8 cellular contexts compared by ENCODE assay signal in genomic region chr10:33155720-33156638, GRCh38.
A peak's percentile ranks its signal among the peaks of the same experiment; 100 is the strongest.
DNase-seq lines count a peak whose midpoint lies in the region; ATAC-seq, FAIRE-seq and TF ChIP-seq lines count a peak whose summit lies in the region.

No MANE protein-coding gene starts in this region.

- H3K36me3 Mint-ChIP-seq in CD4-positive, CD25-positive, alpha-beta regulatory T cell, result peaks cover 3% of the 10 kb centered on the region
- H3K36me3 Mint-ChIP-seq in MCF 10A (ENCODE audit: insufficient read depth, unreplicated experiment), result no peaks in the 10 kb centered on the region

- TF ChIP-seq CTCF in OCI-LY1 (IDR thresholded peaks at IDR 0.05; ENCODE audit: low read length) (peak; percentile 68), MCF 10A (IDR thresholded peaks at IDR 0.05; ENCODE audit: unreplicated experiment) (peak; percentile 61), ovary (IDR thresholded peaks at IDR 0.05) (no peak)

- peaks cover 51% of the 10 kb centered on the region for H3K4me1 ChIP-seq in CD4-positive, CD25-positive, alpha-beta regulatory T cell (ENCODE audit: control insufficient read depth, insufficient read depth, low read length, poor library complexity, severe bottlenecking)
- H3K4me1 ChIP-seq in OCI-LY1 (ENCODE audit: insufficient read depth, low read length, severe bottlenecking) (no peaks in the 10 kb centered on the region), ovary (ENCODE audit: insufficient read depth) (peaks cover 16% of the 10 kb centered on the region)

- H3K4me3 Mint-ChIP-seq in CD4-positive, CD25-positive, alpha-beta regulatory T cell, result peak overlapping the region; percentile 8 to 85 (median 42)
- no peak overlapping the region for H3K4me3 Mint-ChIP-seq in MCF 10A (ENCODE audit: unreplicated experiment)

- no peaks in the 10 kb centered on the region for H3K36me3 ChIP-seq in CD4-positive, CD25-positive, alpha-beta regulatory T cell (ENCODE audit: control insufficient read depth, insufficient read depth, low read length)
- H3K36me3 ChIP-seq in OCI-LY1 (ENCODE audit: insufficient read depth, low read length) (no peaks in the 10 kb centered on the region), ovary (no peaks in the 10 kb centered on the region)

- peak overlapping the region; percentile 67 to 74 (median 72) for H3K27ac Mint-ChIP-seq in CD4-positive, CD25-positive, alpha-beta regulatory T cell
- no peak overlapping the region for H3K27ac Mint-ChIP-seq in MCF 10A (ENCODE audit: low read depth, unreplicated experiment)

- no peak for TF ChIP-seq POLR2A in ovary (IDR thresholded peaks at IDR 0.05)

- no peak overlapping the region for H2AFZ ChIP-seq in OCI-LY1 (ENCODE audit: low read length)

- H3K27me3 ChIP-seq in CD4-positive, CD25-positive, alpha-beta regulatory T cell (ENCODE audit: control insufficient read depth, insufficient read depth, low read length), result no peaks in the 10 kb centered on the region
- H3K27me3 ChIP-seq in OCI-LY1 (ENCODE audit: insufficient read depth, low read length) (no peaks in the 10 kb centered on the region), ovary (no peaks in the 10 kb centered on the region)

- H3K79me2 ChIP-seq in OCI-LY1 (ENCODE audit: insufficient read depth, low read length), result no peaks in the 10 kb centered on the region

- FAIRE-seq in GM18507 (lab: Jason Lieb, UNC), result peak; percentile 67

- H3K9ac ChIP-seq in OCI-LY1 (ENCODE audit: low read length), result no peak overlapping the region

- no peak for TF ChIP-seq EP300 in ovary (IDR thresholded peaks at IDR 0.05)

- H3K27ac ChIP-seq in CD4-positive, CD25-positive, alpha-beta regulatory T cell (ENCODE audit: insufficient read depth, low read length, poor library complexity, severe bottlenecking), result peak overlapping the region; percentile 34
- no peak overlapping the region for H3K27ac ChIP-seq in OCI-LY1 (ENCODE audit: low read depth, low read length, poor library complexity, severe bottlenecking)
- no peak overlapping the region for H3K27ac ChIP-seq in ovary

- H3K9me3 Mint-ChIP-seq in CD4-positive, CD25-positive, alpha-beta regulatory T cell, result peaks cover 0 to 4% (median 0%) of the 10 kb centered on the region in 7 donors
- H3K9me3 Mint-ChIP-seq in MCF 10A (ENCODE audit: unreplicated experiment), result no peaks in the 10 kb centered on the region

- H3K9me3 ChIP-seq in CD4-positive, CD25-positive, alpha-beta regulatory T cell (ENCODE audit: control insufficient read depth in 2 of 2, low read length in 2 of 2), result no peaks in the 10 kb centered on the region
- no peaks in the 10 kb centered on the region for H3K9me3 ChIP-seq in OCI-LY1 (ENCODE audit: low read length)
- H3K9me3 ChIP-seq in ovary, result no peaks in the 10 kb centered on the region

- ATAC-seq in CD4-positive, CD25-positive, alpha-beta regulatory T cell (ENCODE audit: low read depth in 2 of 2), result peak; percentile 68 to 73
- ATAC-seq in HG03039 (IDR thresholded peaks at IDR 0.05; ENCODE audit: unreplicated experiment), result peak; percentile 78

- CTCF ChIA-PET in MCF 10A (lab: Yijun Ruan, JAX), result interaction anchor here (0.6 to 4.0 kb wide), 13 partner anchors 8 to 155 kb away, joined by 3 to 40 read pairs (median 4); no protein-coding TSS in a partner anchor

- intact Hi-C loops in MCF 10A (cut with micrococcal nuclease) (loop anchor here (1.0 to 5.0 kb wide), 4 partner anchors 27 to 361 kb away; partner anchors contain the start of gene ITGB1), ovary (cut with DNase I) (no loop called here)

- H3K9me2 ChIP-seq in OCI-LY1 (ENCODE audit: low read depth, low read length), result no peaks in the 10 kb centered on the region

- no peaks in the 10 kb centered on the region for H3F3A ChIP-seq in OCI-LY1 (ENCODE audit: insufficient read depth, low read length)

- POLR2A ChIA-PET in MCF 10A (lab: Yijun Ruan, JAX), result interaction anchor here (0.6 to 1.4 kb wide), 5 partner anchors 22 to 147 kb away, joined by 3 to 4 read pairs (median 3); no protein-coding TSS in a partner anchor

- peaks cover 4% of the 10 kb centered on the region for H3K27me3 Mint-ChIP-seq in CD4-positive, CD25-positive, alpha-beta regulatory T cell
- H3K27me3 Mint-ChIP-seq in MCF 10A (ENCODE audit: insufficient read depth, unreplicated experiment), result no peaks in the 10 kb centered on the region

- WGBS in ovary, 3 donors, result 68 to 79% (median 74%) methylated on average over 10 of the region's 10 CpGs

- H3K4me2 ChIP-seq in OCI-LY1 (ENCODE audit: low read length), result no peak overlapping the region

- peak overlapping the region; percentile 8 for H3K4me3 ChIP-seq in CD4-positive, CD25-positive, alpha-beta regulatory T cell (ENCODE audit: low read depth, low read length)
- no peak overlapping the region for H3K4me3 ChIP-seq in OCI-LY1 (ENCODE audit: low read depth, low read length, poor library complexity, severe bottlenecking)
- H3K4me3 ChIP-seq in ovary, result no peak overlapping the region

- H4K20me1 ChIP-seq in OCI-LY1 (ENCODE audit: insufficient read depth, low read length), result no peaks in the 10 kb centered on the region

- H3K4me1 Mint-ChIP-seq in CD4-positive, CD25-positive, alpha-beta regulatory T cell, result peaks cover 31 to 54% (median 42%) of the 10 kb centered on the region in 4 donors
- peaks cover 20% of the 10 kb centered on the region for H3K4me1 Mint-ChIP-seq in MCF 10A (ENCODE audit: insufficient read depth, unreplicated experiment)

- peak; percentile 33 to 85 (median 64) for DNase-seq in CD4-positive, CD25-positive, alpha-beta regulatory T cell
- DNase-seq in GM18507 (ENCODE audit: extremely low spot score, insufficient read length, low read depth) (peak; percentile 11), MCF 10A (ENCODE audit: unreplicated experiment) (peak; percentile 80), medulla oblongata (ENCODE audit: extremely low spot score) (peak; percentile 18), ovary (no peak), globus pallidus (ENCODE audit: low spot score) (no peak)

- BruUV-seq in MCF 10A (replicated peaks; lab: Mats Ljungman, UMichigan), result no TSS peak

Comparison
In these comparisons a context has a peak if more than half of its experiments do, and no peak if none do; other contexts are left out.
1. DNase-seq: peak in CD4-positive, CD25-positive, alpha-beta regulatory T cell (3 of 3), GM18507 (single experiment), MCF 10A (single experiment) and medulla oblongata (single experiment); none in ovary (0 of 5) and globus pallidus (single experiment).
2. CTCF ChIP-seq: peak in OCI-LY1 (single experiment) and MCF 10A (single experiment); none in ovary (0 of 3).